ENCODE assay signal across 8 cellular contexts in the genomic region with DNA sequence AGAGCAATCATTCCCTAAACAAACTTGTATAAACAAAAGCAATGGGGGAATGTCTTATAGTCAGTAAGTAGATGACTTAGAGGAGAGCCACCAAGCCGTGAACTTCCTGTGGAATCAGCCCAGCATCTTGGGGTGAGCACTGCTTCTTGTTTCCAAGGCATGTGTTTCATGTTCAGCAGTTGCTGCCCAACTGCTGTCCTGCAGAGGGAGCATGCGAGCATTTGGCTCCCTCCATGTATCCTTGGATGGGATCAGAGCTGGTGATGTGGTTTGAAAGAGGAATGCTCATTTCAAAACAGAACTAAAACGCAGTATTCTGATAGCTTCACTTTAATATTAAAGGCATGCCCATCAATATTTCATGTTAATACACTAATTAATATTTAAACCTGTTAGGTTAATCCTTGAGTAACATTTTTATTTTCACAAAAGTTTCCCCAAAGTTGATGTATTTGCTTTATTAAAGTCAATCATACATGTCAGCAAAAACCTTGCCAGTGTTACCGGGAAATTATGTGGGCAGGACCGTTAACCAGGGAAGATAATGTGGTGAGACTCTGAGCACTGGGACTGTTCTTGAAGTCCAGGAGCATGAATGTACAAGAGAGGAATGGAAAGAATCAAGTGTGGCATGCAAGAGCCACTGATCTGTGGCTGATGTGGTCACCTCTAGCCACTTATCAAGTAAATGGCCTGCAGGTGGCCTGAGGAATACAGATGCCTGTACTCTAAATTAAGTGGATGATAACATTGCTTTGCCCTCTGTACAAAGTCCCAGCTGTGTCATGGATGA.
DNase-seq lines count a peak whose midpoint lies in the region; ATAC-seq and TF ChIP-seq lines count a peak whose summit lies in the region.

No MANE protein-coding gene starts in this region.

- POLR2A ChIA-PET in AG04449 (lab: Yijun Ruan, JAX) = no interaction called here

- H3K27ac ChIP-seq in suprapubic skin = no peak overlapping the region

- peak; percentile 94 for ATAC-seq in left lobe of liver
- no peak for ATAC-seq in HG02678 (IDR thresholded peaks at IDR 0.05; ENCODE audit: unreplicated experiment)

- TF ChIP-seq POLR2A in suprapubic skin (IDR thresholded peaks at IDR 0.05) = no peak

- no peak for TF ChIP-seq EP300 in suprapubic skin (IDR thresholded peaks at IDR 0.05)

- H3K9me3 ChIP-seq in suprapubic skin = no peaks in the 10 kb centered on the region

- H3K4me1 ChIP-seq in suprapubic skin = no peaks in the 10 kb centered on the region

- no peaks in the 10 kb centered on the region for H3K36me3 ChIP-seq in suprapubic skin

- peak; percentile 37 for DNase-seq in AG04449 (ENCODE audit: low read depth, low spot score)
- peak; percentile 52 for DNase-seq in ELF-1 (ENCODE audit: low read depth, low spot score)
- DNase-seq in NCI-H345 (lab: John Stamatoyannopoulos, UW) = peak; percentile 32
- DNase-seq in cerebellum (ENCODE audit: low spot score) = peak; percentile 68
- peak; percentile 60 for DNase-seq in left lobe of liver (ENCODE audit: low spot score)
- peak; percentile 55 for DNase-seq in ureter (ENCODE audit: low spot score)
- DNase-seq in suprapubic skin (ENCODE audit: low spot score in 2 of 2) = no peak

- CTCF ChIA-PET in AG04449 (lab: Yijun Ruan, JAX) = interaction anchor here (0.7 to 7.1 kb wide), 20 partner anchors 8 to 770 kb away, joined by 3 to 67 read pairs (median 4); no protein-coding TSS in a partner anchor

- H3K4me3 ChIP-seq in AG04449 (ENCODE audit: low read depth, low read length) = no peak overlapping the region
- no peak overlapping the region for H3K4me3 ChIP-seq in suprapubic skin

- TF ChIP-seq CTCF in AG04449 (IDR thresholded peaks at IDR 0.05; ENCODE audit: insufficient read depth, low read length, missing control alignments) (peak; percentile 90), suprapubic skin (IDR thresholded peaks at IDR 0.05) (peak in 1 of 2 donors; percentile 66)

- WGBS in suprapubic skin = 25% methylated on average over 5 of the region's 5 CpGs

- H3K27me3 ChIP-seq in suprapubic skin = no peaks in the 10 kb centered on the region

Comparison
In these comparisons a context has a peak if more than half of its experiments do, and no peak if none do; other contexts are left out.
1. DNase-seq: peak in AG04449 (single experiment), ELF-1 (single experiment), NCI-H345 (single experiment), cerebellum (single experiment), left lobe of liver (single experiment) and ureter (single experiment); none in suprapubic skin (0 of 2).